ENCODE assay signal across 20 cellular contexts in genomic region chr21:30962013-30962412, GRCh38.
A peak's percentile ranks its signal among the peaks of the same experiment; 100 is the strongest.
DNase-seq lines count a peak whose midpoint lies in the region; ATAC-seq, FAIRE-seq and TF ChIP-seq lines count a peak whose summit lies in the region.
"Had no signal": no experiment of that assay in that cellular context is flagged by ENCODE, and none has a peak within 500 bp of the region (broad histone marks: within the 10 kb centered on the region; RNA-seq: fewer than 3 reads in every experiment).

No MANE protein-coding gene starts in this region.

- H3K79me2 ChIP-seq in PC-9 (ENCODE audit: low read depth), result no peaks in the 10 kb centered on the region

- H3K4me1 ChIP-seq in PC-9 (replicated peaks; ENCODE audit: insufficient read depth) (no peaks in the 10 kb centered on the region), lower lobe of right lung (no peaks in the 10 kb centered on the region)
- H3K4me1 ChIP-seq in CD8-positive, alpha-beta memory T cell (ENCODE audit: insufficient read depth, low read length), result no peaks in the 10 kb centered on the region

- no peaks in the 10 kb centered on the region for H4K20me1 ChIP-seq in PC-9 (ENCODE audit: insufficient read depth)

- TF ChIP-seq CTCF in C4-2B (conservative IDR thresholded peaks at IDR 0.05) (peak; percentile 37), PC-9 (conservative IDR thresholded peaks at IDR 0.05) (peak; percentile 36), lower lobe of right lung (IDR thresholded peaks at IDR 0.05) (no peak)

- H3K36me3 ChIP-seq in PC-9 (ENCODE audit: low read depth) (no peaks in the 10 kb centered on the region), lower lobe of right lung (no peaks in the 10 kb centered on the region)
- H3K36me3 ChIP-seq in CD8-positive, alpha-beta memory T cell (ENCODE audit: insufficient read depth, low read length), result no peaks in the 10 kb centered on the region
- H3K36me3 ChIP-seq: cardiac muscle cell, neutrophil had no signal

- H3K27ac Mint-ChIP-seq in CD8-positive, alpha-beta memory T cell, result no peak overlapping the region
- H3K27ac Mint-ChIP-seq: activated naive CD4-positive, alpha-beta T cell treated with anti-CD3 and anti-CD28 coated beads, Interleukin-2, amount 50 U/mL, for 24 hours; effector memory CD8-positive, alpha-beta T cell; immature natural killer cell; T-cell had no signal

- BruUV-seq in PC-9 (replicated peaks; lab: Mats Ljungman, UMichigan), result no TSS peak

- H3K4me1 Mint-ChIP-seq in CD8-positive, alpha-beta memory T cell, result no peaks in the 10 kb centered on the region
- H3K4me1 Mint-ChIP-seq: activated naive CD4-positive, alpha-beta T cell treated with anti-CD3 and anti-CD28 coated beads, Interleukin-2, amount 50 U/mL, for 24 hours; immature natural killer cell; T-cell had no signal

- H3K4me2 ChIP-seq in PC-9, result no peak overlapping the region

- H3K9me2 ChIP-seq in PC-9 (ENCODE audit: insufficient read depth), result no peaks in the 10 kb centered on the region

- no peaks in the 10 kb centered on the region for H3K9me3 ChIP-seq in PC-9 (ENCODE audit: insufficient read depth, low read depth)
- H3K9me3 ChIP-seq in lower lobe of right lung, result no peaks in the 10 kb centered on the region
- no peaks in the 10 kb centered on the region for H3K9me3 ChIP-seq in CD8-positive, alpha-beta memory T cell (ENCODE audit: low read length)
- H3K9me3 ChIP-seq: neutrophil had no signal

- DNase-seq in HEK293T (ENCODE audit: extremely low spot score) (peak; percentile 46), PC-9 (no peak), iPS-NIHi11 (ENCODE audit: low spot score) (peak; percentile 27), lower lobe of right lung (no peak), NCI-H1436 treated with DMSO at 0.1 percent for 48 hours (lab: John Stamatoyannopoulos, UW) (no peak), GM12891 (ENCODE audit: insufficient read length, low spot score) (no peak)
- no peak for DNase-seq in CD8-positive, alpha-beta memory T cell
- DNase-seq: activated CD4-positive, CD25-positive, alpha-beta regulatory T cell treated with anti-CD3 and anti-CD28 coated beads, Interleukin-2, amount 50 U/mL, for 72 hours; activated CD8-positive, alpha-beta memory T cell treated with anti-CD3 and anti-CD28 coated beads, Interleukin-2, amount 50 U/mL, for 48 hours; effector memory CD8-positive, alpha-beta T cell; foreskin fibroblast; immature natural killer cell; mesenchymal stem cell; NK-92 treated with Interleukin-12 subunit alpha and Interleukin-12 subunit beta, amount 100 ng/mL, for 24 hours; stimulated activated naive CD8-positive, alpha-beta T cell treated with anti-CD3 and anti-CD28 coated beads, Interleukin-15, Interleukin-2, amounts not matched to agents 100 U/mL and 50 U/mL, for 24 hours; T-cell had no signal

- H3K27me3 ChIP-seq in PC-9 (ENCODE audit: insufficient read depth, low read depth), result no peaks in the 10 kb centered on the region
- H3K27me3 ChIP-seq in lower lobe of right lung (ENCODE audit: low read depth), result no peaks in the 10 kb centered on the region
- no peaks in the 10 kb centered on the region for H3K27me3 ChIP-seq in CD8-positive, alpha-beta memory T cell (ENCODE audit: insufficient read depth, low read length, poor library complexity, severe bottlenecking)
- H3K27me3 ChIP-seq: cardiac muscle cell, neutrophil had no signal

- TF ChIP-seq POLR2A in GM12891 (IDR thresholded peaks at IDR 0.05; ENCODE audit: low read depth, low read length), result no peak

- ATAC-seq in lower lobe of right lung, result no peak
- ATAC-seq: effector memory CD8-positive, alpha-beta T cell; stimulated activated naive CD8-positive, alpha-beta T cell treated with anti-CD3 and anti-CD28 coated beads, Interleukin-15, Interleukin-2, amounts not matched to agents 100 U/mL and 50 U/mL, for 24 hours; T-cell had no signal

- no peak overlapping the region for H3K4me3 ChIP-seq in PC-9
- no peak overlapping the region for H3K4me3 ChIP-seq in lower lobe of right lung
- no peak overlapping the region for H3K4me3 ChIP-seq in CD8-positive, alpha-beta memory T cell (ENCODE audit: low read length)
- H3K4me3 ChIP-seq: cardiac muscle cell had no signal

- no peaks in the 10 kb centered on the region for H3K36me3 Mint-ChIP-seq in CD8-positive, alpha-beta memory T cell
- H3K36me3 Mint-ChIP-seq: activated naive CD4-positive, alpha-beta T cell treated with anti-CD3 and anti-CD28 coated beads, Interleukin-2, amount 50 U/mL, for 24 hours; immature natural killer cell; T-cell had no signal

- no peak for FAIRE-seq in GM12891 (lab: Jason Lieb, UNC)

- H3K27ac ChIP-seq in C4-2B (no peak overlapping the region), PC-9 (no peak overlapping the region), lower lobe of right lung (no peak overlapping the region)
- H3K27ac ChIP-seq in CD8-positive, alpha-beta memory T cell (ENCODE audit: low read depth, low read length), result no peak overlapping the region
- H3K27ac ChIP-seq: cardiac muscle cell, neutrophil had no signal

- no peak overlapping the region for H3K4me3 Mint-ChIP-seq in CD8-positive, alpha-beta memory T cell
- H3K4me3 Mint-ChIP-seq: activated naive CD4-positive, alpha-beta T cell treated with anti-CD3 and anti-CD28 coated beads, Interleukin-2, amount 50 U/mL, for 24 hours; effector memory CD8-positive, alpha-beta T cell; immature natural killer cell; T-cell had no signal

- H2AFZ ChIP-seq in PC-9, result no peak overlapping the region

- H3K27me3 Mint-ChIP-seq in CD8-positive, alpha-beta memory T cell, result peaks cover 2 to 8% of the 10 kb centered on the region in 2 donors

- no peaks in the 10 kb centered on the region for H3K9me3 Mint-ChIP-seq in CD8-positive, alpha-beta memory T cell
- H3K9me3 Mint-ChIP-seq: activated naive CD4-positive, alpha-beta T cell treated with anti-CD3 and anti-CD28 coated beads, Interleukin-2, amount 50 U/mL, for 24 hours; effector memory CD8-positive, alpha-beta T cell; T-cell had no signal

- POLR2A ChIA-PET in HEK293T (lab: Yijun Ruan, JAX), result no interaction called here
- POLR2A ChIA-PET in PC-9 (lab: Charles Lee; ENCODE audit: unreplicated experiment), result no interaction called here
- POLR2A ChIA-PET in CD8-positive, alpha-beta memory T cell (lab: Charles Lee), result no interaction called here

- no peaks in the 10 kb centered on the region for H3F3A ChIP-seq in PC-9 (ENCODE audit: insufficient read depth, low read depth)

- CTCF ChIA-PET in HEK293T (lab: Yijun Ruan, JAX) (no interaction called here), PC-9 (lab: Charles Lee) (no interaction called here)
- CTCF ChIA-PET in CD8-positive, alpha-beta memory T cell (lab: Charles Lee), result no interaction called here

- intact Hi-C loops in PC-9 (cut with micrococcal nuclease; ENCODE audit: unreplicated experiment) (no loop called here), lower lobe of right lung (cut with DNase I) (no loop called here)

TF ChIP-seq in HEK293T, 16 proteins besides CTCF, POLR2A, EP300 and RAD21:
- TF ChIP-seq FOXA1 (IDR thresholded peaks at IDR 0.05), result no peak
- TF ChIP-seq FOXK2 (IDR thresholded peaks at IDR 0.05), result no peak
- no peak for TF ChIP-seq BHLHE40 (IDR thresholded peaks at IDR 0.05; ENCODE audit: borderline replicate concordance)
- no peak for TF ChIP-seq L3MBTL2 (conservative IDR thresholded peaks at IDR 0.05)
- TF ChIP-seq SP1 (IDR thresholded peaks at IDR 0.05), result no peak
- TF ChIP-seq FOXM1 (IDR thresholded peaks at IDR 0.05; ENCODE audit: borderline replicate concordance), result no peak
- TF ChIP-seq PKNOX1 (IDR thresholded peaks at IDR 0.05), result no peak
- TF ChIP-seq LEF1 (IDR thresholded peaks at IDR 0.05; ENCODE audit: borderline replicate concordance), result no peak
- no peak for TF ChIP-seq ZNF384 (IDR thresholded peaks at IDR 0.05)
- TF ChIP-seq NFRKB (IDR thresholded peaks at IDR 0.05), result no peak
- no peak for TF ChIP-seq TARDBP (IDR thresholded peaks at IDR 0.05)
- TF ChIP-seq SUZ12 (IDR thresholded peaks at IDR 0.05), result no peak
- TF ChIP-seq HDGF (IDR thresholded peaks at IDR 0.05; ENCODE audit: borderline replicate concordance), result no peak
- no peak for TF ChIP-seq CTBP1 (IDR thresholded peaks at IDR 0.05; ENCODE audit: borderline replicate concordance)
TF ChIP-seq in HEK293T: peak in this region for 0.

TF ChIP-seq in GM12891, 5 proteins besides CTCF, POLR2A, EP300 and RAD21:
- no peak for TF ChIP-seq SPI1 (IDR thresholded peaks at IDR 0.05; ENCODE audit: low read depth, low read length)

Comparison
In these comparisons a context has a peak if more than half of its experiments do, and no peak if none do; other contexts are left out.
1. DNase-seq: peak in HEK293T (single experiment) and iPS-NIHi11 (single experiment); none in PC-9 (0 of 2), lower lobe of right lung (single experiment), NCI-H1436 treated with DMSO at 0.1 percent for 48 hours (single experiment), GM12891 (single experiment) and CD8-positive, alpha-beta memory T cell (0 of 5).